In genomic region chr6:32190946-32191677, GRCh38 we compare ENCODE assay signal across 8 cellular contexts. TPM values are rescaled to one million over a fixed set of nuclear protein-coding genes. Genes with fewer than 3 reads are reported as not detected.
DNase-seq lines count a peak whose midpoint lies in the region; ATAC-seq and TF ChIP-seq lines count a peak whose summit lies in the region.

No MANE protein-coding gene starts in this region.

- H3K27me3 Mint-ChIP-seq in WTC11 (ENCODE audit: low read depth) = no peaks in the 10 kb centered on the region

- no peak for TF ChIP-seq EP300 in gastroesophageal sphincter (IDR thresholded peaks at IDR 0.05)

- peaks cover 61% of the 10 kb centered on the region for H3K4me1 Mint-ChIP-seq in WTC11

- H3K36me3 ChIP-seq in gastroesophageal sphincter = peaks cover 0 to 21% of the 10 kb centered on the region in 2 donors
- peaks cover 15 to 16% (median 15%) of the 10 kb centered on the region in 3 donors for H3K36me3 ChIP-seq in skeletal muscle tissue (ENCODE audit: control insufficient read depth in 3 of 3, insufficient read depth in 3 of 3, low read length in 3 of 3)

- peaks cover 22% of the 10 kb centered on the region for H3K36me3 Mint-ChIP-seq in WTC11

- H3K27me3 ChIP-seq in gastroesophageal sphincter (no peaks in the 10 kb centered on the region), skeletal muscle tissue (ENCODE audit: control insufficient read depth in 3 of 3, insufficient read depth in 3 of 3, low read length in 3 of 3) (no peaks in the 10 kb centered on the region)

- peak overlapping the region in 1 of 2 donors; percentile 89 for H3K4me3 ChIP-seq in gastroesophageal sphincter
- H3K4me3 ChIP-seq in skeletal muscle tissue (ENCODE audit: low read length in 3 of 3) = peak overlapping the region; percentile 36 to 94 (median 86)

- H3K4me1 ChIP-seq in gastroesophageal sphincter (peaks cover 0 to 83% (median 37%) of the 10 kb centered on the region in 3 donors), skeletal muscle tissue (ENCODE audit: control insufficient read depth in 3 of 3, insufficient read depth in 3 of 3, low read length in 3 of 3) (peaks cover 40 to 65% (median 55%) of the 10 kb centered on the region in 3 donors)

- H3K9me3 ChIP-seq in gastroesophageal sphincter (no peaks in the 10 kb centered on the region), skeletal muscle tissue (ENCODE audit: control insufficient read depth in 3 of 3, low read length in 3 of 3) (no peaks in the 10 kb centered on the region)

- TF ChIP-seq CTCF in WTC11 (IDR thresholded peaks at IDR 0.05) (no peak), gastroesophageal sphincter (IDR thresholded peaks at IDR 0.05) (no peak)

- 67% methylated on average over 3 of the region's 8 CpGs; no CpG with 5 or more reads in 1 of the 2 donors for WGBS in gastroesophageal sphincter (ENCODE audit: low coverage in 1 of 2), 2 donors

- TF ChIP-seq POLR2A in GM19099 (IDR thresholded peaks at IDR 0.05; ENCODE audit: extremely low read depth, insufficient read length, low read depth) (peak; percentile 23), gastroesophageal sphincter (IDR thresholded peaks at IDR 0.05) (no peak)

- no peaks in the 10 kb centered on the region for H3K9me3 Mint-ChIP-seq in WTC11

- H3K4me3 Mint-ChIP-seq in WTC11 = peak overlapping the region; percentile 29

- H3K27ac ChIP-seq in gastroesophageal sphincter (peak overlapping the region; percentile 97 to 99 (median 98)), skeletal muscle tissue (ENCODE audit: low read depth, low read length) (peak overlapping the region; percentile 97)

- POLR2A ChIA-PET in WTC11 (lab: Charles Lee) = interaction anchor here (0.5 to 1.2 kb wide), 2 partner anchors 63 to 568 kb away, joined by 3 read pairs; partner anchors contain the start of gene ATF6B

- no peak for DNase-seq in WTC11 (ENCODE audit: low spot score)
- DNase-seq in NCI-H748 (lab: John Stamatoyannopoulos, UW; ENCODE audit: unreplicated experiment) = no peak
- no peak for DNase-seq in stimulated activated naive CD4-positive, alpha-beta T cell treated with Interleukin-2 at 50 U/mL for 16 hours (lab: John Stamatoyannopoulos, UW)
- DNase-seq in SIG-M5 treated with dmso at 0.1 percent for 504 hours (lab: John Stamatoyannopoulos, UW; ENCODE audit: unreplicated experiment) = no peak

- peak overlapping the region; percentile 87 to 95 (median 91) for H3K9ac ChIP-seq in skeletal muscle tissue (ENCODE audit: low read depth in 1 of 3, low read length in 3 of 3)

- peak overlapping the region; percentile 70 for H3K27ac Mint-ChIP-seq in WTC11

- CTCF ChIA-PET in WTC11 (lab: Charles Lee) = interaction anchor here (1.2 to 1.9 kb wide), 3 partner anchors 9 to 72 kb away, joined by 3 to 11 read pairs (median 7); partner anchors contain the start of gene PRRT1

- ATAC-seq in WTC11 = no peak
- ATAC-seq in gastroesophageal sphincter = no peak
- no peak for ATAC-seq in GM18861 (IDR thresholded peaks at IDR 0.05; ENCODE audit: unreplicated experiment)

TF ChIP-seq in WTC11, 78 proteins besides CTCF, POLR2A, EP300 and RAD21 (continues in another document):
- TF ChIP-seq NFE2L1 (CRISPR knock-in tag; IDR thresholded peaks at IDR 0.05) (no peak), TP53 (CRISPR knock-in tag; IDR thresholded peaks at IDR 0.05) (no peak), PRDM15 (CRISPR knock-in tag; IDR thresholded peaks at IDR 0.05) (no peak), CREM (CRISPR knock-in tag; IDR thresholded peaks at IDR 0.05) (no peak), JAZF1 (CRISPR knock-in tag; IDR thresholded peaks at IDR 0.05) (no peak), IRF1 (CRISPR knock-in tag; IDR thresholded peaks at IDR 0.05) (no peak), SMAD3 (CRISPR knock-in tag; IDR thresholded peaks at IDR 0.05; ENCODE audit: borderline replicate concordance) (no peak), STAT6 (CRISPR knock-in tag; conservative IDR thresholded peaks at IDR 0.05; ENCODE audit: low read depth) (no peak), HMGXB4 (CRISPR knock-in tag; IDR thresholded peaks at IDR 0.05) (no peak), JUN (CRISPR knock-in tag; IDR thresholded peaks at IDR 0.05) (no peak), FOXP1 (CRISPR knock-in tag; IDR thresholded peaks at IDR 0.05; ENCODE audit: borderline replicate concordance) (no peak), ZBTB21 (CRISPR knock-in tag; IDR thresholded peaks at IDR 0.05; ENCODE audit: borderline replicate concordance) (no peak), SOX15 (CRISPR knock-in tag; IDR thresholded peaks at IDR 0.05) (no peak), NFATC4 (CRISPR knock-in tag; IDR thresholded peaks at IDR 0.05) (no peak), SP1 (CRISPR knock-in tag; conservative IDR thresholded peaks at IDR 0.05) (no peak)

RNA-seq across cellular contexts. Expression of gene PBX2, which starts 1.1 kb away (rescaled TPM):
- total RNA-seq in WTC11 (2021) (130 to 165 TPM (median 150 TPM) in 3 replicates), gastroesophageal sphincter (10 to 100 TPM; 42.9 to 70.1 (median 61.0) TPM), skeletal muscle tissue (50.1 TPM)

RNA-seq across cellular contexts. Expression of gene GPSM3, which starts 1.3 kb away (rescaled TPM):
- 10.0 to 14.0 TPM (median 13.1 TPM) in 3 replicates for total RNA-seq in WTC11 (2021)
- total RNA-seq in gastroesophageal sphincter = 10 to 100 TPM in 2 of 4 donors, 1 to 10 TPM in 1, under 1 TPM in 1; 0.93 to 16.3 (median 9.0) TPM
- total RNA-seq in skeletal muscle tissue = 1.6 TPM

RNA-seq across cellular contexts. Expression of gene AGER, which starts 7.1 kb away (rescaled TPM):
- total RNA-seq in WTC11 (2021) (17.7 to 20.0 TPM (median 18.1 TPM) in 3 replicates), gastroesophageal sphincter (1 to 10 TPM; 1.4 to 2.3 (median 1.6) TPM), skeletal muscle tissue (0.52 TPM)

RNA-seq across cellular contexts. Expression of gene RNF5, which starts 12.9 kb away (rescaled TPM):
- 108 to 114 TPM (median 111 TPM) in 3 replicates for total RNA-seq in WTC11 (2021)
- total RNA-seq in gastroesophageal sphincter = 100 to 1,000 TPM in 1 of 4 donors, 10 to 100 TPM in 3; 78.8 to 101 (median 88.0) TPM
- total RNA-seq in skeletal muscle tissue = 57.9 TPM

RNA-seq across cellular contexts. Expression of gene AGPAT1, which starts 15.2 kb away (rescaled TPM):
- total RNA-seq in WTC11 (2021) = 84.5 to 88.9 TPM (median 87.5 TPM) in 3 replicates
- 10 to 100 TPM; 45.6 to 70.5 (median 54.6) TPM for total RNA-seq in gastroesophageal sphincter
- 8.4 TPM for total RNA-seq in skeletal muscle tissue
